In the genomic region with DNA sequence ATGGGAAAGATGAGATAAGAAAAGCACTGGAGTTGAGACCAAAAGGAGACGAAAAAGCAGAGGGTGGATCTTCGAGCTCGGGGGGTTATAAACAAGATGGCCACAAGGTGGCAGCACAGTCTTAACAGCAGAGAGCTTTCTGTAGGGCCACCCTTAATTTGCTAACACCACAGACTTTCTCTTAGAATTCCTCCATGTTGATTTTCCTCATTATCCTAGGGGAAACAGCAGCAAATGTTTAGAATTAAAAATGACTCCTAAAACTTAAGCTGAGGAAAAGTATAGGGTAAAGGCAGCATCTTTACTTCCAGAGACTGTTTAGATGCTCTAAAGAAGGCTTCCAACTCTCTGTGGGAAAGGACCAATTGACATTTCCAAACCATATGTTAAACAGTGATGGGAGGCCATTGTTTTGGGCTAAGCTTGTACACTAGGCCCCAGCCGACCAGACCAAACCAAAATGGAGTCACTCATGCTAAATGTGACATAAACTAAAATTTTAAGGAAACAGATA, we compare ENCODE assay signal across 9 cellular contexts. TPM values are rescaled to one million over a fixed set of nuclear protein-coding genes. Genes with fewer than 3 reads are reported as not detected.
DNase-seq lines count a peak whose midpoint lies in the region; ATAC-seq and TF ChIP-seq lines count a peak whose summit lies in the region.
"Had no signal": no experiment of that assay in that cellular context is flagged by ENCODE, and none has a peak within 500 bp of the region (broad histone marks: within the 10 kb centered on the region; RNA-seq: fewer than 3 reads in every experiment).

No MANE protein-coding gene starts in this region.

- DNase-seq in NCI-H446 (lab: John Stamatoyannopoulos, UW) (peak; percentile 87 to 91), chondrocyte (ENCODE audit: low spot score) (no peak), left lobe of liver (ENCODE audit: low spot score) (peak; percentile 69), GF-D8 (lab: John Stamatoyannopoulos, UW) (no peak)
- peak; percentile 54 for DNase-seq in activated CD4-positive, alpha-beta T cell treated with anti-CD3 and anti-CD28 coated beads for 1 hour
- DNase-seq in stimulated activated CD4-positive, alpha-beta T cell treated with anti-CD3 and anti-CD28 coated beads, Interleukin-4, amount 100 ng/mL, for 4 hours, result peak; percentile 60 to 72

- peaks cover 19% of the 10 kb centered on the region for H3K4me1 Mint-ChIP-seq in chondrocyte (ENCODE audit: low read depth)

- TF ChIP-seq CTCF in GM12873 (IDR thresholded peaks at IDR 0.05; ENCODE audit: insufficient read depth, low read depth, low read length, missing control alignments) (peak; percentile 87), chondrocyte (IDR thresholded peaks at IDR 0.05) (peak; percentile 98)

- H3K27ac Mint-ChIP-seq in chondrocyte (ENCODE audit: unreplicated experiment), result no peak overlapping the region
- H3K27ac Mint-ChIP-seq: stimulated activated naive CD8-positive, alpha-beta T cell treated with anti-CD3 and anti-CD28 coated beads, Interleukin-15, Interleukin-2, amounts not matched to agents 100 ng/mL and 50 ng/mL, for 24 hours had no signal

- H3K9me3 Mint-ChIP-seq in chondrocyte (ENCODE audit: low read depth), result peaks cover under 1% of the 10 kb centered on the region
- H3K9me3 Mint-ChIP-seq: stimulated activated naive CD8-positive, alpha-beta T cell treated with anti-CD3 and anti-CD28 coated beads, Interleukin-15, Interleukin-2, amounts not matched to agents 100 ng/mL and 50 ng/mL, for 24 hours had no signal

- ATAC-seq in HG03175 (IDR thresholded peaks at IDR 0.05; ENCODE audit: unreplicated experiment) (peak; percentile 53), left lobe of liver (peak; percentile 100)

- no peaks in the 10 kb centered on the region for H3K27me3 Mint-ChIP-seq in chondrocyte (ENCODE audit: low read depth)
- H3K27me3 Mint-ChIP-seq: stimulated activated naive CD8-positive, alpha-beta T cell treated with anti-CD3 and anti-CD28 coated beads, Interleukin-15, Interleukin-2, amounts not matched to agents 100 ng/mL and 50 ng/mL, for 24 hours had no signal

- no peak overlapping the region for H3K4me3 Mint-ChIP-seq in chondrocyte (ENCODE audit: unreplicated experiment)
- H3K4me3 Mint-ChIP-seq: stimulated activated naive CD8-positive, alpha-beta T cell treated with anti-CD3 and anti-CD28 coated beads, Interleukin-15, Interleukin-2, amounts not matched to agents 100 ng/mL and 50 ng/mL, for 24 hours had no signal

- H3K36me3 Mint-ChIP-seq in chondrocyte (ENCODE audit: low read depth), result peaks cover 2% of the 10 kb centered on the region

RNA-seq across cellular contexts. Expression of a gene that starts 2.5 kb away (rescaled TPM):
- not detected in 3 replicates for total RNA-seq in chondrocyte
- total RNA-seq in left lobe of liver, result not detected

RNA-seq across cellular contexts. Expression of a gene that starts 20.0 kb away (rescaled TPM):
- total RNA-seq in chondrocyte (144 to 193 TPM (median 192 TPM) in 3 replicates), left lobe of liver (27.1 TPM)

Comparison
In these comparisons a context has a peak if more than half of its experiments do, and no peak if none do; other contexts are left out.
1. DNase-seq: peak in NCI-H446 (2 of 2), activated CD4-positive, alpha-beta T cell treated with anti-CD3 and anti-CD28 coated beads for 1 hour (single experiment), left lobe of liver (single experiment) and stimulated activated CD4-positive, alpha-beta T cell treated with anti-CD3 and anti-CD28 coated beads, Interleukin-4, amount 100 ng/mL, for 4 hours (2 of 2); none in chondrocyte (single experiment) and GF-D8 (single experiment).